Comparison of ENCODE assay signal across 15 cellular contexts in genomic region chr11:1348146-1348545, GRCh38. TPM values are rescaled to one million over a fixed set of nuclear protein-coding genes. Genes with fewer than 3 reads are reported as not detected.
DNase-seq lines count a peak whose midpoint lies in the region; ATAC-seq and TF ChIP-seq lines count a peak whose summit lies in the region.
"Had no signal": no experiment of that assay in that cellular context is flagged by ENCODE, and none has a peak within 500 bp of the region (broad histone marks: within the 10 kb centered on the region; RNA-seq: fewer than 3 reads in every experiment).

No MANE protein-coding gene starts in this region.

- no peaks in the 10 kb centered on the region for H3F3A ChIP-seq in SK-N-SH (replicated peaks; ENCODE audit: insufficient read depth)

- H3K9ac ChIP-seq in SK-N-SH, result no peak overlapping the region
- H3K9ac ChIP-seq in H9 (ENCODE audit: extremely low read depth, insufficient read length, low read length), result no peak overlapping the region
- H3K9ac ChIP-seq: GM23248 had no signal

- H2BK5ac ChIP-seq in H9 (ENCODE audit: insufficient read length, low read length), result no peak overlapping the region

- H4K91ac ChIP-seq in H9 (ENCODE audit: insufficient read length, low read depth, low read length), result no peak overlapping the region

- H2AK5ac ChIP-seq in H9 (ENCODE audit: insufficient read length, low read length), result no peak overlapping the region

- H3K27ac Mint-ChIP-seq in H9, result peak overlapping the region in 1 of 3 experiments; percentile 40; a peak in 1 of 7 replicates
- H3K27ac Mint-ChIP-seq: HFFc6 had no signal

- ATAC-seq in SK-N-SH treated with all-trans-retinoic acid at 6 μM for 48 hours (no peak), GM18861 (IDR thresholded peaks at IDR 0.05; ENCODE audit: unreplicated experiment) (no peak)
- ATAC-seq: GM12878 had no signal

- H2BK20ac ChIP-seq in H9 (ENCODE audit: low read depth, low read length, poor library complexity, severe bottlenecking), result no peak overlapping the region

- no peak overlapping the region for H4K8ac ChIP-seq in H9 (replicated peaks; ENCODE audit: insufficient read length, low read depth, low read length)

- H3K23me2 ChIP-seq in H9 (ENCODE audit: insufficient read length, low read depth, low read length, poor library complexity, severe bottlenecking), result no peaks in the 10 kb centered on the region

- H3K36me3 ChIP-seq in SK-N-SH (replicated peaks in 1 of 2; ENCODE audit: control insufficient read depth in 1 of 2, insufficient read depth in 2 of 2, low read length in 1 of 2) (no peaks in the 10 kb centered on the region), sigmoid colon (no peaks in the 10 kb centered on the region)

- H4K5ac ChIP-seq in H9 (ENCODE audit: insufficient read length, low read depth, low read length), result no peak overlapping the region

- H3K4me2 ChIP-seq in SK-N-SH (no peak overlapping the region), H9 (ENCODE audit: insufficient read depth, insufficient read length, low read length) (no peak overlapping the region)

- H2BK15ac ChIP-seq in H9 (ENCODE audit: low read depth, low read length), result no peak overlapping the region

- no peak overlapping the region for H3K4ac ChIP-seq in H9 (ENCODE audit: low read depth, low read length)

- H3K18ac ChIP-seq in H9 (ENCODE audit: insufficient read length, low read depth, low read length), result no peak overlapping the region

- TF ChIP-seq CTCF in SK-N-SH (IDR thresholded peaks at IDR 0.05) (no peak), H9 (conservative IDR thresholded peaks at IDR 0.05) (no peak), sigmoid colon (IDR thresholded peaks at IDR 0.05) (no peak)

- WGBS in SK-N-SH (ENCODE audit: low lambda C conversion rate), result 80% methylated on average over 9 of the region's 12 CpGs
- WGBS in H9 (ENCODE audit: extremely low coverage, insufficient read length, low lambda C conversion rate), result no CpG with 5 or more reads among the region's 12 CpGs
- WGBS in sigmoid colon, 2 donors, result 86 to 87% methylated on average over 12 of the region's 12 CpGs

- peaks cover 3 to 12% of the 10 kb centered on the region in 2 experiments; a peak in 3 of 4 replicates for H3K4me1 Mint-ChIP-seq in H9

- no peaks in the 10 kb centered on the region for H4K20me1 ChIP-seq in SK-N-SH (ENCODE audit: insufficient read depth)
- H4K20me1 ChIP-seq in H9 (ENCODE audit: control insufficient read depth, insufficient read depth, insufficient read length), result no peaks in the 10 kb centered on the region

- H3K27me3 Mint-ChIP-seq in H9 (ENCODE audit: low read depth), result peaks cover 15% of the 10 kb centered on the region

- H3K27ac ChIP-seq in SK-N-SH (ENCODE audit: low read depth in 2 of 2, low read length in 1 of 2), result no peak overlapping the region
- H3K27ac ChIP-seq in H9 (ENCODE audit: insufficient read length, low read depth, low read length), result no peak overlapping the region
- no peak overlapping the region for H3K27ac ChIP-seq in sigmoid colon
- H3K27ac ChIP-seq: 22Rv1, GM23248 had no signal

- H3K79me1 ChIP-seq in H9 (ENCODE audit: insufficient read depth, low read depth, low read length, poor library complexity, severe bottlenecking), result no peaks in the 10 kb centered on the region

- H3K9me2 ChIP-seq in SK-N-SH, result no peaks in the 10 kb centered on the region

- no peaks in the 10 kb centered on the region for H3K9me3 ChIP-seq in SK-N-SH
- H3K9me3 ChIP-seq in H9 (ENCODE audit: control insufficient read depth, low read depth, low read length), result no peaks in the 10 kb centered on the region
- no peaks in the 10 kb centered on the region for H3K9me3 ChIP-seq in sigmoid colon

- no peaks in the 10 kb centered on the region; a peak in 1 of 4 replicates for H3K4me1 ChIP-seq in SK-N-SH (ENCODE audit: control insufficient read depth in 1 of 2, insufficient read depth in 2 of 2, low read depth in 1 of 2, low read length in 1 of 2)
- H3K4me1 ChIP-seq in H9 (ENCODE audit: insufficient read depth, low read length), result no peaks in the 10 kb centered on the region
- H3K4me1 ChIP-seq in sigmoid colon, result no peaks in the 10 kb centered on the region

- no peak for TF ChIP-seq EP300 in SK-N-SH (IDR thresholded peaks at IDR 0.05; ENCODE audit: borderline replicate concordance in 1 of 2, low read depth in 1 of 2, low read length in 1 of 2)
- TF ChIP-seq EP300 in sigmoid colon (IDR thresholded peaks at IDR 0.05), result no peak

- H3K4me3 ChIP-seq in SK-N-SH (ENCODE audit: low read depth in 2 of 2, low read length in 1 of 2) (no peak overlapping the region), sigmoid colon (no peak overlapping the region)
- H3K4me3 ChIP-seq: GM12878, GM23248 had no signal

- CTCF ChIA-PET in SK-N-SH (lab: Yijun Ruan, JAX), result no interaction called here

- no peaks in the 10 kb centered on the region for H3K27me3 ChIP-seq in SK-N-SH (ENCODE audit: insufficient read depth)
- H3K27me3 ChIP-seq in H9 (ENCODE audit: insufficient read depth, low read length), result no peaks in the 10 kb centered on the region
- H3K27me3 ChIP-seq in sigmoid colon, result no peaks in the 10 kb centered on the region

- intact Hi-C loops in sigmoid colon (cut with DNase I), result no loop called here

- H3K23ac ChIP-seq in H9 (ENCODE audit: insufficient read length, low read depth, low read length), result no peak overlapping the region

- H3K79me2 ChIP-seq in SK-N-SH (ENCODE audit: insufficient read depth) (no peaks in the 10 kb centered on the region), H9 (ENCODE audit: insufficient read depth, low read length) (no peaks in the 10 kb centered on the region)

- no peaks in the 10 kb centered on the region; a peak in 2 of 5 replicates for H3K9me3 Mint-ChIP-seq in H9
- H3K9me3 Mint-ChIP-seq: HFFc6 had no signal

- no peak overlapping the region for H3T11ph ChIP-seq in H9 (ENCODE audit: low read length)

- H3K36me3 Mint-ChIP-seq in H9 (ENCODE audit: insufficient read depth in 1 of 3, low read depth in 3 of 3), result peaks cover 0 to 2% (median 0%) of the 10 kb centered on the region in 3 experiments; a peak in 2 of 7 replicates

- DNase-seq in SK-N-SH (peak; percentile 14), H9 (peak; percentile 15), mesenteric fat pad (ENCODE audit: low spot score) (peak; percentile 64), sigmoid colon (peak; percentile 50), MV-4-11 (lab: John Stamatoyannopoulos, UW) (no peak), GOT3 (lab: John Stamatoyannopoulos, UW) (no peak)
- DNase-seq: DMS 273 treated with DMSO at 0.1 percent for 48 hours, DMS79, GM23248, HCEC 1CT, HFFc6 had no signal

- H3K14ac ChIP-seq in H9 (ENCODE audit: insufficient read depth, low read length), result no peak overlapping the region

- H3K56ac ChIP-seq in H9 (ENCODE audit: insufficient read length, low read depth, low read length), result no peak overlapping the region

- TF ChIP-seq RAD21 in SK-N-SH (IDR thresholded peaks at IDR 0.05; ENCODE audit: low read length), result no peak

- H2AFZ ChIP-seq in SK-N-SH (ENCODE audit: low read depth) (no peak overlapping the region), H9 (ENCODE audit: low read length) (no peak overlapping the region)
- H2AFZ ChIP-seq: GM23248 had no signal

- POLR2A ChIA-PET in SK-N-SH (lab: Yijun Ruan, JAX), result no interaction called here

- no peak for TF ChIP-seq POLR2A in sigmoid colon (IDR thresholded peaks at IDR 0.05)

- no peak overlapping the region for H3K4me3 Mint-ChIP-seq in H9
- H3K4me3 Mint-ChIP-seq: HFFc6 had no signal

- no peak overlapping the region for H2BK12ac ChIP-seq in H9 (ENCODE audit: insufficient read length, low read depth, low read length)

- no peak overlapping the region for H2BK120ac ChIP-seq in H9 (ENCODE audit: low read depth, low read length, poor library complexity, severe bottlenecking)

TF ChIP-seq in SK-N-SH, 30 proteins besides CTCF, POLR2A, EP300 and RAD21 (continues in another document):
- TF ChIP-seq TCF12 (IDR thresholded peaks at IDR 0.05) (no peak), IRF3 (IDR thresholded peaks at IDR 0.05; ENCODE audit: low read depth, low read length) (no peak), TEAD4 (IDR thresholded peaks at IDR 0.05; ENCODE audit: borderline replicate concordance, insufficient read depth) (no peak), FOXM1 (IDR thresholded peaks at IDR 0.05; ENCODE audit: low read depth) (no peak), POLR2AphosphoS5 (IDR thresholded peaks at IDR 0.05; ENCODE audit: low read depth, low read length) (no peak)

TF ChIP-seq in SK-N-SH treated with all-trans-retinoic acid at 6 μM for 48 hours, 23 proteins besides CTCF, POLR2A, EP300 and RAD21 (continues in another document):
- TF ChIP-seq SNAI2 (CRISPR knock-in tag; IDR thresholded peaks at IDR 0.05) (no peak), PATZ1 (CRISPR knock-in tag; IDR thresholded peaks at IDR 0.05; ENCODE audit: borderline replicate concordance) (no peak), ZNF8 (CRISPR knock-in tag; IDR thresholded peaks at IDR 0.05) (no peak)

RNA-seq across cellular contexts. Expression of gene TOLLIP, which starts 38.7 kb away (rescaled TPM):
- polyA plus RNA-seq in SK-N-SH (2012; rRNA removed), result 42.6 and 55.4 TPM in 2 replicates
- 21.1 and 39.4 TPM in 2 replicates for polyA plus RNA-seq in SK-N-SH (2012; cell fraction: cytosol; rRNA removed)
- polyA plus RNA-seq in SK-N-SH (2012; cell fraction: nucleus; rRNA removed), result 37.6 and 42.4 TPM in 2 replicates
- 32.3 and 32.4 TPM in 2 replicates for total RNA-seq in H9 (2021)
- total RNA-seq in mesenteric fat pad, result 63.6 TPM
- 10 to 100 TPM; 25.0 to 39.1 (median 36.0) TPM for total RNA-seq in sigmoid colon
- polyA plus RNA-seq in sigmoid colon, result 10 to 100 TPM; 27.0 to 41.2 (median 36.9) TPM

RNA-seq across cellular contexts. Expression of gene BRSK2, which starts 41.6 kb away (rescaled TPM):
- 0.64 and 0.80 TPM in 2 replicates for polyA plus RNA-seq in SK-N-SH (2012; rRNA removed)
- 0.26 and 0.68 TPM in 2 replicates for polyA plus RNA-seq in SK-N-SH (2012; cell fraction: cytosol; rRNA removed)
- polyA plus RNA-seq in SK-N-SH (2012; cell fraction: nucleus; rRNA removed), result 1.1 and 3.0 TPM in 2 replicates
- total RNA-seq in H9 (2021), result 24.2 and 28.4 TPM in 2 replicates
- total RNA-seq in mesenteric fat pad, result 1.4 TPM
- 1 to 10 TPM; 1.8 to 3.2 (median 2.4) TPM for total RNA-seq in sigmoid colon
- polyA plus RNA-seq in sigmoid colon, result 1 to 10 TPM in 1 of 3 donors, not detected in 2; 1.7 TPM
- polyA plus RNA-seq: GM12878, GM23248 had no signal

Comparison
In these comparisons a context has a peak if more than half of its experiments do, and no peak if none do; other contexts are left out.
1. DNase-seq: peak in SK-N-SH (single experiment), H9 (single experiment), mesenteric fat pad (single experiment) and sigmoid colon (single experiment); none in MV-4-11 (single experiment) and GOT3 (single experiment).